ENCODE assay signal across 1 cellular context in genomic region chr20:38818113-38819065, GRCh38.
TF ChIP-seq lines count a peak whose summit lies in the region.

No MANE protein-coding gene starts in this region.

TF ChIP-seq in H1, 55 proteins besides CTCF, POLR2A, EP300 and RAD21:
- no peak for TF ChIP-seq RNF2 (IDR thresholded peaks at IDR 0.05; ENCODE audit: borderline replicate concordance, low read depth, low read length, missing control alignments, poor library complexity, severe bottlenecking)
- peak; percentile 23 for TF ChIP-seq NANOG (IDR thresholded peaks at IDR 0.05; ENCODE audit: insufficient read depth, low read depth, low read length, poor library complexity, severe bottlenecking)
- TF ChIP-seq HDAC2 (IDR thresholded peaks at IDR 0.05; ENCODE audit: borderline replicate concordance in 1 of 2, low read depth in 2 of 2, low read length in 2 of 2), result no peak
